ENCODE assay signal across 20 cellular contexts in the genomic region with DNA sequence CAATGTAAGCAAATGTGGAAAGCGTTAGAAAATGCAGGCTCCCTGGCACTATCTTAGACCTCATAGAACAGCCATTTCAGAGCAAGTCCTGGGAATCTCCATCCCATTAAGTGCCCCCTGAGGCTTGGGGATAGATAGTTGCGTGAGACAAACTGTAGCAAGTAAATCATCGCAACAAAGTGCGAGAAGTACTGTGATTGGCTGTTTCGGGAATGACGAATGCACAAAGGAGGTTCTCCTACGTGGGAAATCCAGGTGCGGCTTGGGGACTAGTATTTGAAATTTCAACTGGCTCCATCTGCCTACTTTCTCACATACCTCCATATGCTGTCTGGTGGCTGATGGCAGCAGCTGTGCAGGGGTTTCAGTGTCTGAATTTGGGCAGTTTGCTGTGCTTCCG.
DNase-seq lines count a peak whose midpoint lies in the region; ATAC-seq and TF ChIP-seq lines count a peak whose summit lies in the region.
"Had no signal": no experiment of that assay in that cellular context is flagged by ENCODE, and none has a peak within 500 bp of the region (broad histone marks: within the 10 kb centered on the region; RNA-seq: fewer than 3 reads in every experiment).

No MANE protein-coding gene starts in this region.

- peaks cover 0 to 19% of the 10 kb centered on the region in 2 donors for H3K4me1 ChIP-seq in right atrium auricular region
- no peaks in the 10 kb centered on the region for H3K4me1 ChIP-seq in uterus

- H3K9me3 Mint-ChIP-seq in endothelial cell (ENCODE audit: unreplicated experiment) = no peaks in the 10 kb centered on the region
- H3K9me3 Mint-ChIP-seq in nephron = no peaks in the 10 kb centered on the region
- H3K9me3 Mint-ChIP-seq: activated T-cell treated with anti-CD3 and anti-CD28 coated beads, Interleukin-2, amount 50 U/mL, for 4 hours; CD4-positive, CD25-positive, alpha-beta regulatory T cell; stimulated activated naive CD8-positive, alpha-beta T cell treated with anti-CD3 and anti-CD28 coated beads, Interleukin-15, amount 100 ng/mL, for 72 hours had no signal

- TF ChIP-seq CTCF in right atrium auricular region (IDR thresholded peaks at IDR 0.05) (no peak), endothelial cell (IDR thresholded peaks at IDR 0.05; ENCODE audit: unreplicated experiment) (no peak), nephron (IDR thresholded peaks at IDR 0.05; ENCODE audit: unreplicated experiment in 3 of 3) (no peak), uterus (IDR thresholded peaks at IDR 0.05) (no peak)

- H3K36me3 ChIP-seq in right atrium auricular region (no peaks in the 10 kb centered on the region), uterus (no peaks in the 10 kb centered on the region)

- no peaks in the 10 kb centered on the region for H3K9me3 ChIP-seq in right atrium auricular region
- no peaks in the 10 kb centered on the region for H3K9me3 ChIP-seq in uterus

- intact Hi-C loops in left cardiac atrium (cut with DNase I) (no loop called here), uterus (cut with DNase I; ENCODE audit: low total_unique reads) (no loop called here)

- TF ChIP-seq POLR2A in uterus (IDR thresholded peaks at IDR 0.05) = no peak

- no peaks in the 10 kb centered on the region for H3K27me3 ChIP-seq in right atrium auricular region
- no peaks in the 10 kb centered on the region for H3K27me3 ChIP-seq in uterus

- peaks cover 60% of the 10 kb centered on the region for H3K4me1 Mint-ChIP-seq in endothelial cell (ENCODE audit: unreplicated experiment)
- H3K4me1 Mint-ChIP-seq in nephron = peaks cover 56% of the 10 kb centered on the region
- H3K4me1 Mint-ChIP-seq: stimulated activated naive CD8-positive, alpha-beta T cell treated with anti-CD3 and anti-CD28 coated beads, Interleukin-15, amount 100 ng/mL, for 72 hours had no signal

- H3K27ac ChIP-seq in right atrium auricular region (peak overlapping the region; percentile 74 to 78), uterus (peak overlapping the region; percentile 61 to 70)
- H3K27ac ChIP-seq: SK-N-MC had no signal

- DNase-seq in right atrium auricular region (ENCODE audit: low spot score) (no peak), left cardiac atrium (no peak), endothelial cell (ENCODE audit: low spot score) (no peak), uterus (no peak), SIG-M5 (lab: John Stamatoyannopoulos, UW) (no peak)
- DNase-seq: activated CD8-positive, alpha-beta T cell treated with anti-CD3 and anti-CD28 coated beads, Interleukin-2, amount 10 ng/mL, durations not matched to agents 7 days and 5 days; activated naive CD4-positive, alpha-beta T cell treated with anti-CD3 and anti-CD28 coated beads, Interleukin-2, amount 50 U/mL, for 16 hours; activated T-cell treated with anti-CD3 and anti-CD28 coated beads, Interleukin-2, amount 50 U/mL, for 4 hours; CD4-positive, CD25-positive, alpha-beta regulatory T cell; cortex of kidney; DMS153; GF-D8; NCI-H1417; NCI-H82; stimulated activated naive CD8-positive, alpha-beta T cell treated with anti-CD3 and anti-CD28 coated beads, Interleukin-15, amount 100 ng/mL, for 72 hours had no signal

- H3K4me3 Mint-ChIP-seq in endothelial cell (ENCODE audit: unreplicated experiment) = peak overlapping the region; percentile 13
- H3K4me3 Mint-ChIP-seq in nephron = peak overlapping the region in 1 of 3 experiments; percentile 59
- H3K4me3 Mint-ChIP-seq: activated CD8-positive, alpha-beta T cell treated with anti-CD3 and anti-CD28 coated beads, Interleukin-2, amount 10 ng/mL, durations not matched to agents 7 days and 5 days; activated T-cell treated with anti-CD3 and anti-CD28 coated beads, Interleukin-2, amount 50 U/mL, for 4 hours; CD4-positive, CD25-positive, alpha-beta regulatory T cell; stimulated activated naive CD8-positive, alpha-beta T cell treated with anti-CD3 and anti-CD28 coated beads, Interleukin-15, amount 100 ng/mL, for 72 hours had no signal

- ATAC-seq in left cardiac atrium (no peak), GM19351 (IDR thresholded peaks at IDR 0.05; ENCODE audit: unreplicated experiment) (no peak), GM19328 (IDR thresholded peaks at IDR 0.05; ENCODE audit: unreplicated experiment) (no peak)
- ATAC-seq: activated CD8-positive, alpha-beta T cell treated with anti-CD3 and anti-CD28 coated beads, Interleukin-2, amount 10 ng/mL, durations not matched to agents 7 days and 5 days; activated T-cell treated with anti-CD3 and anti-CD28 coated beads, Interleukin-2, amount 50 U/mL, for 4 hours; HCT116; stimulated activated naive CD8-positive, alpha-beta T cell treated with anti-CD3 and anti-CD28 coated beads, Interleukin-15, amount 100 ng/mL, for 72 hours had no signal

- H3K27me3 Mint-ChIP-seq in endothelial cell (ENCODE audit: unreplicated experiment) (peaks cover 12% of the 10 kb centered on the region), nephron (ENCODE audit: low read depth) (no peaks in the 10 kb centered on the region)
- H3K27me3 Mint-ChIP-seq: CD4-positive, CD25-positive, alpha-beta regulatory T cell; stimulated activated naive CD8-positive, alpha-beta T cell treated with anti-CD3 and anti-CD28 coated beads, Interleukin-15, amount 100 ng/mL, for 72 hours had no signal

- peaks cover 47% of the 10 kb centered on the region for H3K36me3 Mint-ChIP-seq in endothelial cell (ENCODE audit: low read depth, unreplicated experiment)
- H3K36me3 Mint-ChIP-seq in nephron (ENCODE audit: low read depth) = peaks cover 22% of the 10 kb centered on the region
- H3K36me3 Mint-ChIP-seq: CD4-positive, CD25-positive, alpha-beta regulatory T cell had no signal

- H3K4me3 ChIP-seq in right atrium auricular region (peak overlapping the region; percentile 34 to 41), uterus (peak overlapping the region in 1 of 2 donors; percentile 5)
- H3K4me3 ChIP-seq: SK-N-MC had no signal

- H3K27ac Mint-ChIP-seq in endothelial cell (ENCODE audit: unreplicated experiment) (peak overlapping the region; percentile 93), nephron (peak overlapping the region in 2 of 3 experiments; percentile 5 to 55)
- H3K27ac Mint-ChIP-seq: activated CD8-positive, alpha-beta T cell treated with anti-CD3 and anti-CD28 coated beads, Interleukin-2, amount 10 ng/mL, durations not matched to agents 7 days and 5 days; CD4-positive, CD25-positive, alpha-beta regulatory T cell; stimulated activated naive CD8-positive, alpha-beta T cell treated with anti-CD3 and anti-CD28 coated beads, Interleukin-15, amount 100 ng/mL, for 72 hours had no signal
